ENCODE assay signal across 2 cellular contexts in the genomic region with DNA sequence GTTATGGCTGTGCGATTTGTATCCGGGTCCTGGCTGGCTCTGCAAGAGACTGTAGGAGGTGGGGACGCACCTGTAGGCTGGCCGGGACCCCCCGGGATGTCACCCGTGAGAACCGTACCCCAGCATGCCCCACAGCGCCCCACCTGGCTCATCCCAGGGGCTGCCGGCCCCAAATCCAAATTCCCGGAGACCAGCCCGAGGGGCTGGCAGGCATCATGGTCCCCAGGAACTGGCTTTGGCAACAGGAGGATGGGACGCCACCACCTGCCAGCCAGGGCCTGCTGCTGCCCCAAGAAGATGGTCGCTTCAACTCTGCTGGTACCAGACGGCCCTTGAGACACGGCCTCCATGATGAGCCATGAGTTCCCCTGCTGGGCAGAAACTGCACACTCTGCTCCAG.
TF ChIP-seq lines count a peak whose summit lies in the region.

No MANE protein-coding gene starts in this region.

TF ChIP-seq in IMR-90, 13 proteins besides CTCF, POLR2A, EP300 and RAD21:
- no peak for TF ChIP-seq RCOR1 (IDR thresholded peaks at IDR 0.05; ENCODE audit: insufficient replicate concordance, low read length)
- no peak for TF ChIP-seq MXI1 (IDR thresholded peaks at IDR 0.05; ENCODE audit: borderline replicate concordance, low read depth, low read length)
- no peak for TF ChIP-seq MAZ (IDR thresholded peaks at IDR 0.05; ENCODE audit: borderline replicate concordance, low read depth, low read length)
- TF ChIP-seq CHD1 (IDR thresholded peaks at IDR 0.05; ENCODE audit: low read depth, low read length), result no peak
- TF ChIP-seq CEBPB (IDR thresholded peaks at IDR 0.05; ENCODE audit: low read depth, low read length), result no peak
- TF ChIP-seq USF2 (IDR thresholded peaks at IDR 0.05; ENCODE audit: low read depth, low read length), result no peak
- TF ChIP-seq SMC3 (IDR thresholded peaks at IDR 0.05; ENCODE audit: low read depth, low read length), result no peak
- TF ChIP-seq FOS (IDR thresholded peaks at IDR 0.05; ENCODE audit: low read depth, low read length), result no peak
- no peak for TF ChIP-seq NFE2L2 (IDR thresholded peaks at IDR 0.05; ENCODE audit: low read depth, low read length)
- TF ChIP-seq RFX5 (IDR thresholded peaks at IDR 0.05; ENCODE audit: low read depth, low read length), result no peak
- TF ChIP-seq BHLHE40 (IDR thresholded peaks at IDR 0.05; ENCODE audit: low read depth, low read length), result no peak
- TF ChIP-seq, protein P1, sequence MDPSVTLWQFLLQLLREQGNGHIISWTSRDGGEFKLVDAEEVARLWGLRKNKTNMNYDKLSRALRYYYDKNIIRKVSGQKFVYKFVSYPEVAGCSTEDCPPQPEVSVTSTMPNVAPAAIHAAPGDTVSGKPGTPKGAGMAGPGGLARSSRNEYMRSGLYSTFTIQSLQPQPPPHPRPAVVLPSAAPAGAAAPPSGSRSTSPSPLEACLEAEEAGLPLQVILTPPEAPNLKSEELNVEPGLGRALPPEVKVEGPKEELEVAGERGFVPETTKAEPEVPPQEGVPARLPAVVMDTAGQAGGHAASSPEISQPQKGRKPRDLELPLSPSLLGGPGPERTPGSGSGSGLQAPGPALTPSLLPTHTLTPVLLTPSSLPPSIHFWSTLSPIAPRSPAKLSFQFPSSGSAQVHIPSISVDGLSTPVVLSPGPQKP (IDR thresholded peaks at IDR 0.05; ENCODE audit: borderline replicate concordance, low read depth, low read length), result no peak
- TF ChIP-seq MAFK (IDR thresholded peaks at IDR 0.05; ENCODE audit: low read depth, low read length), result no peak

TF ChIP-seq in H1, 55 proteins besides CTCF, POLR2A, EP300 and RAD21:
- TF ChIP-seq ASH2L (IDR thresholded peaks at IDR 0.05; ENCODE audit: low read length) (no peak), GABPA (IDR thresholded peaks at IDR 0.05; ENCODE audit: borderline replicate concordance, insufficient read depth, low read length) (peak; percentile 22; the same call in 1 of the 2 replicates), CEBPB (IDR thresholded peaks at IDR 0.05; ENCODE audit: low read depth, low read length) (no peak)
TF ChIP-seq in H1: peak in this region for 1.
